8 cellular contexts compared by ENCODE assay signal in the genomic region with DNA sequence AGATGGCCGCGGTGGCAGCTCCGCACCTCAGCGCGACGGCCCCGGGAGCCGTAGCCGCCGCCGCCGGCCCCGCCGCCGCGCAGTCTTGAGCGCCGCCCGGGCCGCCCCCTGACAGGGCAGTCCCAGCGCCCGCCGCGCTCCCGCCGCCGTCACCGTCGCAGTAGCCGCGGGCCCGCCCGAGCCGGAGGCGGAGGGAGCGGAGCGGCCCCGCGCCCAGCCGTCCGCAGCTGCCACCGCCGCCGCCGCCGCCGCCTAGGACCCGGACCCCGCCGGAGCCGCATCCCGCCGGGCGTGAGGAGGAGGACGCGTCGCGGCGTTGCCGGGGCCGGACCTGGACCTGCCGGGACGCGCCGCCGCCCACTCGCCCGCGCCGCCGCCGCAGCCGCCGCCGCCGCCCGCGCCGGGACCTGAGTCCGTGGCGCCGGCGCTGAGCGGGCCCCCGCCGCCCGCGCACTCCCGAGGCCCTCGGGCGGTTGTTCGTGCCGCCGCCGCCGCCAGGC. TPM values are rescaled to one million over a fixed set of nuclear protein-coding genes. Genes with fewer than 3 reads are reported as not detected.
DNase-seq lines count a peak whose midpoint lies in the region; ATAC-seq and TF ChIP-seq lines count a peak whose summit lies in the region.

No MANE protein-coding gene starts in this region.

- H3K9me3 ChIP-seq in upper lobe of left lung, result no peaks in the 10 kb centered on the region

- peaks cover 34% of the 10 kb centered on the region for H3K4me1 Mint-ChIP-seq in T-helper 1 cell treated with Interleukin-12 subunit alpha and Interleukin-12 subunit beta and Interleukin-4 antibody, amounts not matched to agents 30 μg/mL and 1 μg/mL, for 36 hours (ENCODE audit: low read depth)

- no peak for TF ChIP-seq CTCF in upper lobe of left lung (IDR thresholded peaks at IDR 0.05)

- no CpG with 5 or more reads among the region's 96 CpGs for WGBS in upper lobe of left lung, 2 donors

- no peaks in the 10 kb centered on the region for H3K36me3 ChIP-seq in upper lobe of left lung

- H3K27me3 Mint-ChIP-seq in T-helper 1 cell treated with Interleukin-12 subunit alpha and Interleukin-12 subunit beta and Interleukin-4 antibody, amounts not matched to agents 30 μg/mL and 1 μg/mL, for 36 hours (ENCODE audit: low read depth), result peaks cover 55% of the 10 kb centered on the region

- DNase-seq in upper lobe of left lung (no peak), COR-L47 (lab: John Stamatoyannopoulos, UW) (no peak), HPDE6-E6E7 (ENCODE audit: extremely low spot score) (no peak), DMS153 treated with DMSO at 0.1 percent for 48 hours (lab: John Stamatoyannopoulos, UW; ENCODE audit: unreplicated experiment) (no peak)

- no peak overlapping the region for H3K27ac Mint-ChIP-seq in T-helper 1 cell treated with Interleukin-12 subunit alpha and Interleukin-12 subunit beta and Interleukin-4 antibody, amounts not matched to agents 30 μg/mL and 1 μg/mL, for 36 hours

- ATAC-seq in GM18519 (IDR thresholded peaks at IDR 0.05; ENCODE audit: low FRiP score, unreplicated experiment) (peak; percentile 8), HG02588 (IDR thresholded peaks at IDR 0.05; ENCODE audit: unreplicated experiment) (peak; percentile 19), upper lobe of left lung (ENCODE audit: low FRiP score in 2 of 2) (no peak)

- H3K27ac ChIP-seq in layer of hippocampus (ENCODE audit: low read depth, low read length) (peak overlapping the region; percentile 46), upper lobe of left lung (peak overlapping the region in 3 of 4 donors; percentile 77 to 86 (median 82))

- H3K4me3 ChIP-seq in upper lobe of left lung, result peak overlapping the region in 3 of 4 donors; percentile 88 to 94 (median 91)

- no peaks in the 10 kb centered on the region for H3K27me3 ChIP-seq in layer of hippocampus (ENCODE audit: control insufficient read depth, insufficient read depth, low read length)
- H3K27me3 ChIP-seq in upper lobe of left lung, result no peaks in the 10 kb centered on the region

- TF ChIP-seq EP300 in upper lobe of left lung (IDR thresholded peaks at IDR 0.05), result no peak

- no peak for TF ChIP-seq POLR2A in upper lobe of left lung (IDR thresholded peaks at IDR 0.05)

- H3K36me3 Mint-ChIP-seq in T-helper 1 cell treated with Interleukin-12 subunit alpha and Interleukin-12 subunit beta and Interleukin-4 antibody, amounts not matched to agents 30 μg/mL and 1 μg/mL, for 36 hours (ENCODE audit: low read depth), result peaks cover 11% of the 10 kb centered on the region

- H3K4me3 Mint-ChIP-seq in T-helper 1 cell treated with Interleukin-12 subunit alpha and Interleukin-12 subunit beta and Interleukin-4 antibody, amounts not matched to agents 30 μg/mL and 1 μg/mL, for 36 hours, result peak overlapping the region; percentile 75

- peaks cover 15 to 37% (median 21%) of the 10 kb centered on the region in 4 donors for H3K4me1 ChIP-seq in upper lobe of left lung

- no peaks in the 10 kb centered on the region for H3K9me3 Mint-ChIP-seq in T-helper 1 cell treated with Interleukin-12 subunit alpha and Interleukin-12 subunit beta and Interleukin-4 antibody, amounts not matched to agents 30 μg/mL and 1 μg/mL, for 36 hours

RNA-seq across cellular contexts. Expression of a gene that starts 0.3 kb away (rescaled TPM):
- 10 to 100 TPM in 4 of 6 donors, 1 to 10 TPM in 2; 8.7 to 38.8 (median 14.7) TPM for total RNA-seq in upper lobe of left lung

Comparison
In these comparisons a context has a peak if more than half of its experiments do, and no peak if none do; other contexts are left out.
1. ATAC-seq: peak in GM18519 (single experiment) and HG02588 (single experiment); none in upper lobe of left lung (0 of 2).